ENCODE assay signal across 16 cellular contexts in genomic region chr14:68148763-68149162, GRCh38.
DNase-seq lines count a peak whose midpoint lies in the region; ATAC-seq and TF ChIP-seq lines count a peak whose summit lies in the region.
"Had no signal": no experiment of that assay in that cellular context is flagged by ENCODE, and none has a peak within 500 bp of the region (broad histone marks: within the 10 kb centered on the region; RNA-seq: fewer than 3 reads in every experiment).

No MANE protein-coding gene starts in this region.

- H2AFZ ChIP-seq in mammary epithelial cell (ENCODE audit: low read depth, low read length) = no peak overlapping the region
- no peak overlapping the region for H2AFZ ChIP-seq in osteoblast (ENCODE audit: low read length)

- H3K4me3 ChIP-seq in Panc1 (ENCODE audit: low read depth in 2 of 2, low read length in 2 of 2) (no peak overlapping the region), mammary epithelial cell (replicated peaks in 1 of 3; ENCODE audit: insufficient read depth in 1 of 3, low read depth in 2 of 3, low read length in 3 of 3) (no peak overlapping the region), lower leg skin (ENCODE audit: low read depth, poor library complexity, severe bottlenecking) (no peak overlapping the region), foreskin fibroblast (ENCODE audit: low read depth in 1 of 2, low read length in 2 of 2) (no peak overlapping the region), osteoblast (ENCODE audit: insufficient read depth, low read length) (no peak overlapping the region)
- H3K4me3 ChIP-seq: BLaER1 had no signal

- H3K4me1 Mint-ChIP-seq in activated CD4-positive, alpha-beta T cell treated with anti-CD3 and anti-CD28 coated beads for 36 hours = peaks cover 22% of the 10 kb centered on the region
- H3K4me1 Mint-ChIP-seq in activated CD4-positive, alpha-beta T cell treated with anti-CD3 and anti-CD28 coated beads, Interleukin-2, amount 10 ng/mL, durations not matched to agents 7 days and 5 days = peaks cover 6% of the 10 kb centered on the region

- no peak overlapping the region for H3K27ac Mint-ChIP-seq in activated CD4-positive, alpha-beta T cell treated with anti-CD3 and anti-CD28 coated beads for 36 hours
- H3K27ac Mint-ChIP-seq in activated CD4-positive, alpha-beta T cell treated with anti-CD3 and anti-CD28 coated beads, Interleukin-2, amount 10 ng/mL, durations not matched to agents 7 days and 5 days = no peak overlapping the region
- H3K27ac Mint-ChIP-seq: CD8-positive, alpha-beta memory T cell had no signal

- no TSS peak for BruUV-seq in Panc1 (replicated peaks; lab: Mats Ljungman, UMichigan)
- no TSS peak for BruUV-seq in mammary epithelial cell (replicated peaks; lab: Mats Ljungman, UMichigan)

- H3K27me3 Mint-ChIP-seq in activated CD4-positive, alpha-beta T cell treated with anti-CD3 and anti-CD28 coated beads for 36 hours = no peaks in the 10 kb centered on the region
- H3K27me3 Mint-ChIP-seq in activated CD4-positive, alpha-beta T cell treated with anti-CD3 and anti-CD28 coated beads, Interleukin-2, amount 10 ng/mL, durations not matched to agents 7 days and 5 days = no peaks in the 10 kb centered on the region
- H3K27me3 Mint-ChIP-seq: CD8-positive, alpha-beta memory T cell had no signal

- H3K79me2 ChIP-seq in mammary epithelial cell (ENCODE audit: insufficient read depth, low read length) (no peaks in the 10 kb centered on the region), osteoblast (ENCODE audit: insufficient read depth, low read length) (no peaks in the 10 kb centered on the region)

- TF ChIP-seq POLR2A in lower leg skin (IDR thresholded peaks at IDR 0.05) = no peak

- dilution Hi-C loops in mammary epithelial cell (cut with HindIII; ENCODE audit: low sequenced_read_pairs) = no loop called here

- H3K9me3 Mint-ChIP-seq in activated CD4-positive, alpha-beta T cell treated with anti-CD3 and anti-CD28 coated beads for 36 hours (ENCODE audit: low read depth) = peaks cover 26% of the 10 kb centered on the region
- peaks cover 37% of the 10 kb centered on the region for H3K9me3 Mint-ChIP-seq in activated CD4-positive, alpha-beta T cell treated with anti-CD3 and anti-CD28 coated beads, Interleukin-2, amount 10 ng/mL, durations not matched to agents 7 days and 5 days

- H3K4me2 ChIP-seq in mammary epithelial cell (ENCODE audit: insufficient read depth, low read depth, low read length) (no peak overlapping the region), osteoblast (ENCODE audit: insufficient read depth, low read length) (no peak overlapping the region)
- H3K4me2 ChIP-seq: BLaER1 had no signal

- TF ChIP-seq CTCF in Panc1 (IDR thresholded peaks at IDR 0.05) = no peak
- no peak for TF ChIP-seq CTCF in mammary epithelial cell (conservative IDR thresholded peaks at IDR 0.05 in 1 of 2, IDR thresholded peaks at IDR 0.05 in 1 of 2; ENCODE audit: extremely low read depth in 1 of 2, insufficient read depth in 1 of 2, low read depth in 1 of 2, low read length in 2 of 2)
- TF ChIP-seq CTCF in lower leg skin (IDR thresholded peaks at IDR 0.05) = no peak
- TF ChIP-seq CTCF in foreskin fibroblast (IDR thresholded peaks at IDR 0.05; ENCODE audit: low read depth, low read length) = no peak
- TF ChIP-seq CTCF in osteoblast (IDR thresholded peaks at IDR 0.05; ENCODE audit: extremely low read depth, low read depth, low read length) = no peak

- H3K9me3 ChIP-seq in Panc1 (ENCODE audit: control insufficient read depth, insufficient read depth, low read depth, low read length) (peaks cover 5% of the 10 kb centered on the region), mammary epithelial cell (replicated peaks; ENCODE audit: insufficient read depth, low read length) (no peaks in the 10 kb centered on the region), osteoblast (ENCODE audit: low read depth, low read length) (no peaks in the 10 kb centered on the region)

- no peaks in the 10 kb centered on the region for H4K20me1 ChIP-seq in mammary epithelial cell (ENCODE audit: insufficient read depth, low read length)
- no peaks in the 10 kb centered on the region for H4K20me1 ChIP-seq in osteoblast (ENCODE audit: insufficient read depth, low read length)
- H4K20me1 ChIP-seq: BLaER1 had no signal

- peaks cover 24% of the 10 kb centered on the region for H3K36me3 Mint-ChIP-seq in activated CD4-positive, alpha-beta T cell treated with anti-CD3 and anti-CD28 coated beads for 36 hours (ENCODE audit: low read depth)
- H3K36me3 Mint-ChIP-seq in activated CD4-positive, alpha-beta T cell treated with anti-CD3 and anti-CD28 coated beads, Interleukin-2, amount 10 ng/mL, durations not matched to agents 7 days and 5 days (ENCODE audit: low read depth) = peaks cover 12% of the 10 kb centered on the region

- H3K27ac ChIP-seq in Panc1 (ENCODE audit: low read length) (peak overlapping the region; percentile 76; the same call in 1 of the 2 replicates), mammary epithelial cell (ENCODE audit: insufficient read depth, low read depth, low read length) (peak overlapping the region; percentile 1), osteoblast (ENCODE audit: low read depth, low read length) (no peak overlapping the region)
- H3K27ac ChIP-seq: 22Rv1, BLaER1 had no signal

- in situ Hi-C loops in Panc1 (cut with HindIII; ENCODE audit: low pct_unique_long_range_greater_than_20kb, low sequenced_read_pairs) (no loop called here), mammary epithelial cell (cut with MboI; ENCODE audit: low sequenced_read_pairs in 2 of 2) (no loop called here)

- CTCF ChIA-PET in activated CD4-positive, alpha-beta T cell treated with anti-CD3 and anti-CD28 coated beads for 36 hours (lab: Charles Lee) = no interaction called here
- CTCF ChIA-PET in activated CD4-positive, alpha-beta T cell treated with anti-CD3 and anti-CD28 coated beads, Interleukin-2, amount 10 ng/mL, durations not matched to agents 7 days and 5 days (lab: Charles Lee) = no interaction called here
- CTCF ChIA-PET in Panc1 (lab: Charles Lee) (no interaction called here), mammary epithelial cell (lab: Charles Lee; ENCODE audit: low non-redundant PET) (interaction anchor here (0.7 kb wide), 1 partner anchor 8 kb away, joined by 3 read pairs; no protein-coding TSS in a partner anchor)

- H3K27me3 ChIP-seq in Panc1 (ENCODE audit: control insufficient read depth, insufficient read depth, low read length) = no peaks in the 10 kb centered on the region
- no peaks in the 10 kb centered on the region for H3K27me3 ChIP-seq in mammary epithelial cell (ENCODE audit: insufficient read depth, low read length)
- H3K27me3 ChIP-seq in osteoblast (ENCODE audit: insufficient read depth, low read length) = no peaks in the 10 kb centered on the region
- H3K27me3 ChIP-seq: BLaER1 had no signal

- no peak overlapping the region for H3K9ac ChIP-seq in mammary epithelial cell (ENCODE audit: insufficient read depth, low read length)
- H3K9ac ChIP-seq: BLaER1 had no signal

- DNase-seq in activated CD4-positive, alpha-beta T cell treated with anti-CD3 and anti-CD28 coated beads for 36 hours = no peak
- no peak for DNase-seq in activated CD4-positive, alpha-beta T cell treated with anti-CD3 and anti-CD28 coated beads, Interleukin-2, amount 10 ng/mL, durations not matched to agents 7 days and 5 days
- no peak for DNase-seq in Panc1 (ENCODE audit: low read depth, low spot score)
- DNase-seq in mammary epithelial cell = no peak
- DNase-seq in lower leg skin (ENCODE audit: low spot score in 2 of 2) = no peak
- DNase-seq in foreskin fibroblast = no peak
- DNase-seq in osteoblast (ENCODE audit: insufficient read length, low spot score, missing footprints) = no peak
- DNase-seq: AML-193; Caco-2; CD8-positive, alpha-beta memory T cell; DND-41; GDM1 had no signal

- POLR2A ChIA-PET in activated CD4-positive, alpha-beta T cell treated with anti-CD3 and anti-CD28 coated beads for 36 hours (lab: Charles Lee) = no interaction called here
- POLR2A ChIA-PET in activated CD4-positive, alpha-beta T cell treated with anti-CD3 and anti-CD28 coated beads, Interleukin-2, amount 10 ng/mL, durations not matched to agents 7 days and 5 days (lab: Charles Lee) = no interaction called here
- POLR2A ChIA-PET in Panc1 (lab: Charles Lee) = no interaction called here

- intact Hi-C loops in activated CD4-positive, alpha-beta T cell treated with anti-CD3 and anti-CD28 coated beads for 36 hours (cut with DNase I, micrococcal nuclease) = no loop called here
- intact Hi-C loops in Panc1 (cut with micrococcal nuclease; ENCODE audit: unreplicated experiment) (loop anchor here (10.0 kb wide), 1 partner anchor 86 kb away; no protein-coding TSS in a partner anchor), mammary epithelial cell (cut with micrococcal nuclease) (loop anchor here (10.0 kb wide), 1 partner anchor 796 kb away; no protein-coding TSS in a partner anchor), lower leg skin (cut with DNase I; ENCODE audit: low total_unique reads) (no loop called here)

- H3K36me3 ChIP-seq in Panc1 (ENCODE audit: control insufficient read depth, insufficient read depth, low read length) (no peaks in the 10 kb centered on the region), mammary epithelial cell (ENCODE audit: insufficient read depth, low read length) (no peaks in the 10 kb centered on the region), osteoblast (ENCODE audit: insufficient read depth, low read length) (no peaks in the 10 kb centered on the region)
- H3K36me3 ChIP-seq: BLaER1 had no signal

- no peak overlapping the region for H3K4me3 Mint-ChIP-seq in activated CD4-positive, alpha-beta T cell treated with anti-CD3 and anti-CD28 coated beads for 36 hours
- no peak overlapping the region for H3K4me3 Mint-ChIP-seq in activated CD4-positive, alpha-beta T cell treated with anti-CD3 and anti-CD28 coated beads, Interleukin-2, amount 10 ng/mL, durations not matched to agents 7 days and 5 days
- H3K4me3 Mint-ChIP-seq: CD8-positive, alpha-beta memory T cell had no signal

- H3K4me1 ChIP-seq in Panc1 (ENCODE audit: control insufficient read depth, insufficient read depth, low read length) (no peaks in the 10 kb centered on the region; the same call in 1 of the 2 replicates), mammary epithelial cell (ENCODE audit: insufficient read depth, low read length) (peaks cover 44% of the 10 kb centered on the region), osteoblast (ENCODE audit: insufficient read depth, low read length) (peaks cover 32% of the 10 kb centered on the region)

- ATAC-seq in activated CD4-positive, alpha-beta T cell treated with anti-CD3 and anti-CD28 coated beads for 36 hours = peak; percentile 36
- no peak for ATAC-seq in Panc1
- ATAC-seq in GM18502 (IDR thresholded peaks at IDR 0.05; ENCODE audit: poor library complexity, unreplicated experiment) = no peak
- ATAC-seq: HepG2 had no signal

Comparison
In these comparisons a context has a peak if more than half of its experiments do, and no peak if none do; other contexts are left out.
1. intact Hi-C loops: an anchor here in Panc1 (10.0 kb wide) and mammary epithelial cell (10.0 kb wide); none called in activated CD4-positive, alpha-beta T cell treated with anti-CD3 and anti-CD28 coated beads for 36 hours and lower leg skin.